In the genomic region with DNA sequence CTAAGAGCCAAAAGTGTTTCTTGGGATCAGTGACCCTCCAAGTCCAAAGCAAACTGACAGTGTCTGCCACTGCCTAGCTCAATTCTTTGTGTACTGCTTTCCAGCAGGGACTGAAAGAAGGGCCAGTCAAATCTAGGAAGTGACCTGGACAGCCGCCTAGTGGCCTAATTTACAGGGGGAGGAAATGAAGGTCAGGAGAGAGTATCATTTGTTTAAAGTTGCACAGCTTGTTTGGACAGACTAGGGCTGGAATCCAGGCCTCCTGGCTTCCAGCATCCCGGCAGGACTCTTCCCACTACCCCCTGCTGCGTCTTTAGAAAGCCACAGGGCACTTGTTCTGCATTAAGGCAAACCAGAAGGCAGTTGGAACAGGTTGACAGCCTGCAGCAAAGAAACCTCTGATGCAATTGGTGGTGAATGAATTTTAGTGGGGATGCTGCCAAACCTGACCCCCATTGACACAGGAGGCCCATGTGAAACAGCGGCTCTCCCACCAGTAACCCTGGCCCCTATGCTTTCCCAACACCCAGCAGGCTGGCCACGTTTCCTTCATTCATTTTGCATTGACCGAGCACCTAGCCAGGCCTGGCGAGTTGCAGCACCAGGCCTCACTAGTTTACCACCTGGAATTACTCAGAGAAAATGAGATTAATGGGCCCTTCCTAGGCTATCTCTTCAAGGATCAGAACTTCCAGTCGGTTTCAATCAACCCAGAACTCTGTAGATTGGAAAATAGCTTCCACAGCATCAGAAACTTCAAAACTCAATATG, we compare ENCODE assay signal across 1 cellular context.
TF ChIP-seq lines count a peak whose summit lies in the region.

No MANE protein-coding gene starts in this region.

TF ChIP-seq in SK-N-SH, 30 proteins besides CTCF, POLR2A, EP300 and RAD21 (continued from another document):
- TF ChIP-seq TEAD4 (IDR thresholded peaks at IDR 0.05; ENCODE audit: borderline replicate concordance, insufficient read depth) = no peak
- no peak for TF ChIP-seq RXRA (IDR thresholded peaks at IDR 0.05; ENCODE audit: borderline replicate concordance, low read depth)
- TF ChIP-seq GATA2 (CRISPR knock-in tag; IDR thresholded peaks at IDR 0.05) = peak; percentile 61
- no peak for TF ChIP-seq SIN3A (IDR thresholded peaks at IDR 0.05; ENCODE audit: borderline replicate concordance, low read depth, low read length)
- TF ChIP-seq, protein P1, sequence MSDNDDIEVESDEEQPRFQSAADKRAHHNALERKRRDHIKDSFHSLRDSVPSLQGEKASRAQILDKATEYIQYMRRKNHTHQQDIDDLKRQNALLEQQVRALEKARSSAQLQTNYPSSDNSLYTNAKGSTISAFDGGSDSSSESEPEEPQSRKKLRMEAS (IDR thresholded peaks at IDR 0.05; ENCODE audit: low read depth) = no peak
- peak; percentile 4; the same call in 1 of the 2 replicates for TF ChIP-seq RCOR1 (IDR thresholded peaks at IDR 0.05; ENCODE audit: low read length)
- TF ChIP-seq, protein P2, sequence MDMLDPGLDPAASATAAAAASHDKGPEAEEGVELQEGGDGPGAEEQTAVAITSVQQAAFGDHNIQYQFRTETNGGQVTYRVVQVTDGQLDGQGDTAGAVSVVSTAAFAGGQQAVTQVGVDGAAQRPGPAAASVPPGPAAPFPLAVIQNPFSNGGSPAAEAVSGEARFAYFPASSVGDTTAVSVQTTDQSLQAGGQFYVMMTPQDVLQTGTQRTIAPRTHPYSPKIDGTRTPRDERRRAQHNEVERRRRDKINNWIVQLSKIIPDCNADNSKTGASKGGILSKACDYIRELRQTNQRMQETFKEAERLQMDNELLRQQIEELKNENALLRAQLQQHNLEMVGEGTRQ (IDR thresholded peaks at IDR 0.05; ENCODE audit: borderline replicate concordance, low read depth, low read length) = no peak
- TF ChIP-seq JUND (IDR thresholded peaks at IDR 0.05) = no peak
- TF ChIP-seq, protein P3, sequence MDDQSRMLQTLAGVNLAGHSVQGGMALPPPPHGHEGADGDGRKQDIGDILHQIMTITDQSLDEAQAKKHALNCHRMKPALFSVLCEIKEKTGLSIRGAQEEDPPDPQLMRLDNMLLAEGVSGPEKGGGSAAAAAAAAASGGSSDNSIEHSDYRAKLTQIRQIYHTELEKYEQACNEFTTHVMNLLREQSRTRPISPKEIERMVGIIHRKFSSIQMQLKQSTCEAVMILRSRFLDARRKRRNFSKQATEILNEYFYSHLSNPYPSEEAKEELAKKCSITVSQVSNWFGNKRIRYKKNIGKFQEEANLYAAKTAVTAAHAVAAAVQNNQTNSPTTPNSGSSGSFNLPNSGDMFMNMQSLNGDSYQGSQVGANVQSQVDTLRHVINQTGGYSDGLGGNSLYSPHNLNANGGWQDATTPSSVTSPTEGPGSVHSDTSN (IDR thresholded peaks at IDR 0.05) = peak; percentile 60; the same call in 1 of the 2 replicates
- TF ChIP-seq SMC3 (IDR thresholded peaks at IDR 0.05; ENCODE audit: low read depth, low read length) = peak; percentile 38
- TF ChIP-seq YY1 (IDR thresholded peaks at IDR 0.05; ENCODE audit: low read depth) = no peak
- TF ChIP-seq FOSL2 (IDR thresholded peaks at IDR 0.05; ENCODE audit: borderline replicate concordance, low read depth) = no peak
- TF ChIP-seq MEF2A (IDR thresholded peaks at IDR 0.05; ENCODE audit: borderline replicate concordance, low read depth) = no peak
- TF ChIP-seq, protein P4, sequence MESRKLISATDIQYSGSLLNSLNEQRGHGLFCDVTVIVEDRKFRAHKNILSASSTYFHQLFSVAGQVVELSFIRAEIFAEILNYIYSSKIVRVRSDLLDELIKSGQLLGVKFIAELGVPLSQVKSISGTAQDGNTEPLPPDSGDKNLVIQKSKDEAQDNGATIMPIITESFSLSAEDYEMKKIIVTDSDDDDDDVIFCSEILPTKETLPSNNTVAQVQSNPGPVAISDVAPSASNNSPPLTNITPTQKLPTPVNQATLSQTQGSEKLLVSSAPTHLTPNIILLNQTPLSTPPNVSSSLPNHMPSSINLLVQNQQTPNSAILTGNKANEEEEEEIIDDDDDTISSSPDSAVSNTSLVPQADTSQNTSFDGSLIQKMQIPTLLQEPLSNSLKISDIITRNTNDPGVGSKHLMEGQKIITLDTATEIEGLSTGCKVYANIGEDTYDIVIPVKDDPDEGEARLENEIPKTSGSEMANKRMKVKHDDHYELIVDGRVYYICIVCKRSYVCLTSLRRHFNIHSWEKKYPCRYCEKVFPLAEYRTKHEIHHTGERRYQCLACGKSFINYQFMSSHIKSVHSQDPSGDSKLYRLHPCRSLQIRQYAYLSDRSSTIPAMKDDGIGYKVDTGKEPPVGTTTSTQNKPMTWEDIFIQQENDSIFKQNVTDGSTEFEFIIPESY (IDR thresholded peaks at IDR 0.05; ENCODE audit: borderline replicate concordance, low read depth) = no peak
- no peak for TF ChIP-seq ELF1 (IDR thresholded peaks at IDR 0.05)
- no peak for TF ChIP-seq MXI1 (IDR thresholded peaks at IDR 0.05; ENCODE audit: low read depth, low read length)
